ENCODE assay signal across 10 cellular contexts in the genomic region with DNA sequence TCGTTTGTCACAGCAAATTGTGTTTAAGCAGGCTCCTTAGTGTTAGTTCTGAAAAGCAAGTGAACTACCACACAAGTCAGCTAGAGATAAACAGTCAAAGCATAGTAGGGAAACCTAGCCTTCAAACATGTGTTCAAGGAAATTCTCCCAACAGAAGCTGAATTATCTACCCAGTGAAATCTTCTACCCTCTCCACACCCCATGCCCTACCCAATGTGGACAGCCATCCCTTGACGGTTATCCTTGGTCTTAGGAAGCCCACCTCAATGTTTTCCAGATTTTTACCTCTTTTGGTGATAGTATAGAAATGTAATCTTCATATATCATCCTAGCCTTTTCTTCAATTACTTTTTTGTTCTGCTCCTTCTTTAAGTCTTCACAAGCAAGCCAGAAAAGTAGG. TPM values are rescaled to one million over a fixed set of nuclear protein-coding genes. Genes with fewer than 3 reads are reported as not detected.
A peak's percentile ranks its signal among the peaks of the same experiment; 100 is the strongest.
DNase-seq lines count a peak whose midpoint lies in the region; ATAC-seq and TF ChIP-seq lines count a peak whose summit lies in the region.
"Had no signal": no experiment of that assay in that cellular context is flagged by ENCODE, and none has a peak within 500 bp of the region (broad histone marks: within the 10 kb centered on the region; RNA-seq: fewer than 3 reads in every experiment).

No MANE protein-coding gene starts in this region.

- TF ChIP-seq CTCF in ovary (IDR thresholded peaks at IDR 0.05), result no peak
- TF ChIP-seq CTCF in hepatocyte (IDR thresholded peaks at IDR 0.05; ENCODE audit: poor library complexity), result no peak

- TF ChIP-seq POLR2A in ovary (IDR thresholded peaks at IDR 0.05), result no peak

- 84 to 89% (median 88%) methylated on average over 2 of the region's 2 CpGs for WGBS in ovary, 3 donors
- WGBS in hepatocyte (ENCODE audit: low lambda C conversion rate, missing lambda C conversion rate), result 91% methylated on average over 2 of the region's 2 CpGs

- intact Hi-C loops in ovary (cut with DNase I), result loop anchor here in 1 of 4 donors (10.0 kb wide), 1 partner anchor 159 kb away; no protein-coding TSS in a partner anchor

- ATAC-seq in GM18511 (IDR thresholded peaks at IDR 0.05; ENCODE audit: unreplicated experiment), result peak; percentile 22
- ATAC-seq in GM19452 (IDR thresholded peaks at IDR 0.05; ENCODE audit: unreplicated experiment), result peak; percentile 21
- peak; percentile 14 for ATAC-seq in HG02798 (IDR thresholded peaks at IDR 0.05; ENCODE audit: poor library complexity, unreplicated experiment)
- ATAC-seq in HG03571 (IDR thresholded peaks at IDR 0.05; ENCODE audit: unreplicated experiment), result peak; percentile 11
- ATAC-seq in HG03442 (IDR thresholded peaks at IDR 0.05; ENCODE audit: unreplicated experiment), result no peak

- no peak for TF ChIP-seq EP300 in ovary (IDR thresholded peaks at IDR 0.05)

- H3K4me2 ChIP-seq in hepatocyte, result no peak overlapping the region

- H4K20me1 ChIP-seq in hepatocyte (ENCODE audit: insufficient read depth, poor library complexity, severe bottlenecking), result no peaks in the 10 kb centered on the region

- H3K9me3 ChIP-seq in ovary (no peaks in the 10 kb centered on the region), hepatocyte (ENCODE audit: low read depth) (no peaks in the 10 kb centered on the region)
- H3K9me3 ChIP-seq: esophagus muscularis mucosa had no signal

- no peak overlapping the region for H2AFZ ChIP-seq in hepatocyte

- H3K79me2 ChIP-seq in hepatocyte, result no peaks in the 10 kb centered on the region

- H3K27me3 ChIP-seq in ovary (no peaks in the 10 kb centered on the region), hepatocyte (no peaks in the 10 kb centered on the region)
- H3K27me3 ChIP-seq: esophagus muscularis mucosa had no signal

- H3K4me1 ChIP-seq in ovary (ENCODE audit: insufficient read depth) (no peaks in the 10 kb centered on the region), hepatocyte (ENCODE audit: insufficient read depth) (no peaks in the 10 kb centered on the region)
- H3K4me1 ChIP-seq: esophagus muscularis mucosa had no signal

- H3K4me3 ChIP-seq in ovary, result no peak overlapping the region
- H3K4me3 ChIP-seq in hepatocyte, result no peak overlapping the region
- H3K4me3 ChIP-seq: coronary artery, esophagus muscularis mucosa had no signal

- no peak for DNase-seq in ovary
- DNase-seq in hepatocyte (ENCODE audit: low spot score), result no peak
- DNase-seq in iPS-NIHi11 (ENCODE audit: low spot score), result no peak

- H3K27ac ChIP-seq in ovary (no peak overlapping the region), hepatocyte (no peak overlapping the region)
- H3K27ac ChIP-seq: coronary artery, esophagus muscularis mucosa had no signal

- no peaks in the 10 kb centered on the region for H3K36me3 ChIP-seq in ovary
- no peaks in the 10 kb centered on the region for H3K36me3 ChIP-seq in hepatocyte (replicated peaks; ENCODE audit: insufficient read depth, low read depth)
- H3K36me3 ChIP-seq: esophagus muscularis mucosa had no signal

- H3K9me2 ChIP-seq in hepatocyte (replicated peaks; ENCODE audit: insufficient read depth), result no peaks in the 10 kb centered on the region

RNA-seq across cellular contexts. Expression of a gene that starts 21.5 kb away (rescaled TPM):
- total RNA-seq in ovary (10 to 100 TPM in 5 of 7 donors, 1 to 10 TPM in 2; 8.4 to 18.1 (median 16.2) TPM), hepatocyte (16.7 and 17.4 TPM in 2 replicates)
- polyA plus RNA-seq in ovary (10 to 100 TPM in 1 of 2 donors, 1 to 10 TPM in 1; 8.8 to 15.6 TPM), hepatocyte (16.1 and 19.0 TPM in 2 replicates)

RNA-seq across cellular contexts. Expression of a gene that starts 41.1 kb away (rescaled TPM):
- total RNA-seq in ovary (10 to 100 TPM in 1 of 7 donors, 1 to 10 TPM in 6; 2.9 to 10.4 (median 6.7) TPM), hepatocyte (9.2 and 9.7 TPM in 2 replicates)
- polyA plus RNA-seq in ovary (1 to 10 TPM; 4.6 to 5.5 TPM), hepatocyte (4.7 and 5.2 TPM in 2 replicates)
